Comparison of ENCODE assay signal across 13 cellular contexts in genomic region chr2:196331143-196331542, GRCh38.
DNase-seq lines count a peak whose midpoint lies in the region; ATAC-seq and TF ChIP-seq lines count a peak whose summit lies in the region.
"Had no signal": no experiment of that assay in that cellular context is flagged by ENCODE, and none has a peak within 500 bp of the region (broad histone marks: within the 10 kb centered on the region; RNA-seq: fewer than 3 reads in every experiment).

No MANE protein-coding gene starts in this region.

- in situ Hi-C loops in GM13977 (cut with MboI; ENCODE audit: low pct_unique_long_range_greater_than_20kb, low sequenced_read_pairs, unreplicated experiment) = no loop called here

- H3K4me3 ChIP-seq in endodermal cell (ENCODE audit: low read length) = no peak overlapping the region

- WGBS in endodermal cell (ENCODE audit: insufficient coverage in 1 of 2, insufficient read length in 1 of 2), 2 experiments = 77 to 100% methylated on average over 3 to 5 of the region's 5 CpGs

- intact Hi-C loops in sciatic nerve (cut with DNase I) = no loop called here

- peaks cover 6% of the 10 kb centered on the region for H3K4me1 Mint-ChIP-seq in endodermal cell

- no peaks in the 10 kb centered on the region for H3K9me3 ChIP-seq in endodermal cell (ENCODE audit: control insufficient read depth, low read length)

- ATAC-seq in sciatic nerve (peak; percentile 83), GM21515 (IDR thresholded peaks at IDR 0.05; ENCODE audit: unreplicated experiment) (no peak)

- H3K4me3 Mint-ChIP-seq in endodermal cell = no peak overlapping the region
- H3K4me3 Mint-ChIP-seq: naive B cell; T-helper 2 cell treated with Interferon-gamma antibody and Interleukin-4, amounts not matched to agents 5 μg/mL and 100 μg/mL, for 36 hours had no signal

- no peaks in the 10 kb centered on the region for H3K27me3 ChIP-seq in endodermal cell (ENCODE audit: control insufficient read depth, insufficient read depth, low read length, poor library complexity, severe bottlenecking)

- no peak overlapping the region for H3K27ac Mint-ChIP-seq in endodermal cell
- H3K27ac Mint-ChIP-seq: T-helper 2 cell treated with Interferon-gamma antibody and Interleukin-4, amounts not matched to agents 5 μg/mL and 100 μg/mL, for 36 hours had no signal

- TF ChIP-seq CTCF in endodermal cell (conservative IDR thresholded peaks at IDR 0.05) (no peak), GM13977 (IDR thresholded peaks at IDR 0.05; ENCODE audit: extremely low read depth, insufficient read depth, missing control alignments) (no peak)

- H3K36me3 Mint-ChIP-seq in endodermal cell (ENCODE audit: low read depth) = no peaks in the 10 kb centered on the region
- H3K36me3 Mint-ChIP-seq: naive B cell had no signal

- H3K9ac ChIP-seq in endodermal cell (ENCODE audit: extremely low read depth, low read length, poor library complexity, severe bottlenecking) = no peak overlapping the region

- no peak overlapping the region for H3K27ac ChIP-seq in endodermal cell (ENCODE audit: low read depth, low read length)

- no peaks in the 10 kb centered on the region for H3K27me3 Mint-ChIP-seq in endodermal cell (ENCODE audit: insufficient read depth)
- H3K27me3 Mint-ChIP-seq: naive B cell had no signal

- H3K9me3 Mint-ChIP-seq in endodermal cell = no peaks in the 10 kb centered on the region
- H3K9me3 Mint-ChIP-seq: naive B cell; T-helper 2 cell treated with Interferon-gamma antibody and Interleukin-4, amounts not matched to agents 5 μg/mL and 100 μg/mL, for 36 hours had no signal

- DNase-seq in HCEC 1CT (peak; percentile 77), SHP77 treated with DMSO at 0.1 percent for 48 hours (lab: John Stamatoyannopoulos, UW) (peak; percentile 76), fibroblast of peridontal ligament (ENCODE audit: extremely low read depth) (peak; percentile 90), sciatic nerve (ENCODE audit: low spot score) (no peak), NCI-H2107 (lab: John Stamatoyannopoulos, UW) (no peak), endodermal cell (no peak), GM13977 (ENCODE audit: low spot score) (no peak)
- DNase-seq: activated naive CD4-positive, alpha-beta T cell treated with Interleukin-2 at 50 U/mL for 16 hours; GDM1; naive B cell; NCI-H187 treated with DMSO at 0.1 percent for 48 hours had no signal

- no peaks in the 10 kb centered on the region for H3K36me3 ChIP-seq in endodermal cell (ENCODE audit: control insufficient read depth, insufficient read depth, low read length)

- H3K4me1 ChIP-seq in endodermal cell (ENCODE audit: control insufficient read depth, insufficient read depth, low read length) = no peaks in the 10 kb centered on the region

Comparison
In these comparisons a context has a peak if more than half of its experiments do, and no peak if none do; other contexts are left out.
1. DNase-seq: peak in HCEC 1CT (single experiment), SHP77 treated with DMSO at 0.1 percent for 48 hours (single experiment) and fibroblast of peridontal ligament (single experiment); none in sciatic nerve (single experiment), NCI-H2107 (single experiment), endodermal cell (single experiment) and GM13977 (single experiment).